In genomic region chr2:121768143-121768755, GRCh38 we compare ENCODE assay signal across 28 cellular contexts.
"Had no signal": no experiment of that assay in that cellular context is flagged by ENCODE, and none has a peak within 500 bp of the region (broad histone marks: within the 10 kb centered on the region; RNA-seq: fewer than 3 reads in every experiment).

No MANE protein-coding gene starts in this region.

- H3K4me3 Mint-ChIP-seq: activated naive CD4-positive, alpha-beta T cell treated with anti-CD3 and anti-CD28 coated beads for 36 hours; activated T-cell treated with anti-CD3 and anti-CD28 coated beads, Interleukin-2, amount 50 U/mL, for 24 hours; mesothelial cell of epicardium; naive thymus-derived CD8-positive, alpha-beta T cell; stimulated activated naive CD8-positive, alpha-beta T cell treated with anti-CD3 and anti-CD28 coated beads, Interleukin-15, Interleukin-2, amounts not matched to agents 100 ng/mL and 50 ng/mL, for 24 hours; T-cell had no signal

- H3K9me3 Mint-ChIP-seq: activated naive CD4-positive, alpha-beta T cell treated with anti-CD3 and anti-CD28 coated beads for 36 hours; activated T-cell treated with anti-CD3 and anti-CD28 coated beads, Interleukin-2, amount 50 U/mL, for 24 hours; activated T-helper 2 cell treated with anti-CD3 and anti-CD28 coated beads, Interferon-gamma antibody, Interleukin-2, Interleukin-4, amounts not matched to agents 10 μg/mL and 5 μg/mL and 100 μg/mL, durations not matched to agents 14 hours and 24 hours and 36 hours; mesothelial cell of epicardium; naive thymus-derived CD8-positive, alpha-beta T cell; stimulated activated naive CD8-positive, alpha-beta T cell treated with anti-CD3 and anti-CD28 coated beads, Interleukin-15, Interleukin-2, amounts not matched to agents 100 ng/mL and 50 ng/mL, for 24 hours; T-cell had no signal

- ATAC-seq: left ventricle myocardium superior; naive thymus-derived CD8-positive, alpha-beta T cell; T-cell had no signal

- H3K4me1 Mint-ChIP-seq: T-cell had no signal

- H3K4me3 ChIP-seq: adrenal gland, ascending aorta, esophagus muscularis mucosa, prostate gland, right atrium auricular region, tibial artery had no signal

- H3K27ac Mint-ChIP-seq: activated naive CD4-positive, alpha-beta T cell treated with anti-CD3 and anti-CD28 coated beads for 36 hours; activated T-cell treated with anti-CD3 and anti-CD28 coated beads, Interleukin-2, amount 50 U/mL, for 24 hours; activated T-helper 2 cell treated with anti-CD3 and anti-CD28 coated beads, Interferon-gamma antibody, Interleukin-2, Interleukin-4, amounts not matched to agents 10 μg/mL and 5 μg/mL and 100 μg/mL, durations not matched to agents 14 hours and 24 hours and 36 hours; mesothelial cell of epicardium; stimulated activated naive CD8-positive, alpha-beta T cell treated with anti-CD3 and anti-CD28 coated beads, Interleukin-15, Interleukin-2, amounts not matched to agents 100 ng/mL and 50 ng/mL, for 24 hours; T-cell had no signal

- H3K27me3 ChIP-seq: adrenal gland, ascending aorta, brain microvascular endothelial cell, esophagus muscularis mucosa, right atrium auricular region, tibial artery had no signal

- H3K4me1 ChIP-seq: adrenal gland, ascending aorta, esophagus muscularis mucosa, prostate gland, right atrium auricular region, tibial artery had no signal

- FAIRE-seq: frontal cortex, TTC549 had no signal

- DNase-seq: activated CD4-positive, alpha-beta T cell treated with anti-CD3 and anti-CD28 coated beads, Interleukin-2, amount 50 U/mL, for 4 hours; activated CD8-positive, alpha-beta memory T cell treated with anti-CD3 and anti-CD28 coated beads for 24 hours; activated CD8-positive, alpha-beta memory T cell treated with anti-CD3 and anti-CD28 coated beads, Interleukin-2, amount 50 U/mL, for 4 hours; activated naive CD4-positive, alpha-beta T cell treated with anti-CD3 and anti-CD28 coated beads for 36 hours; activated T-cell treated with anti-CD3 and anti-CD28 coated beads, Interleukin-2, amount 50 U/mL, for 24 hours; adrenal gland; brain microvascular endothelial cell; caudate nucleus; dermis blood vessel endothelial cell; effector memory CD4-positive, alpha-beta T cell; hypothalamus; left ventricle myocardium superior; mammary epithelial cell; naive thymus-derived CD8-positive, alpha-beta T cell; stimulated activated CD4-positive, alpha-beta T cell treated with anti-CD3 and anti-CD28 coated beads, Interleukin-12 subunit alpha, Interleukin-12 subunit beta, amount 100 ng/mL, for 4 hours; stimulated activated CD4-positive, alpha-beta T cell treated with anti-CD3 and anti-CD28 coated beads, Interleukin-4, amount 100 ng/mL, for 4 hours; substantia nigra; T-cell; tibial artery had no signal

- H3K9me3 ChIP-seq: adrenal gland, ascending aorta, esophagus muscularis mucosa, prostate gland, right atrium auricular region, tibial artery had no signal

- H3K27me3 Mint-ChIP-seq: activated T-cell treated with anti-CD3 and anti-CD28 coated beads, Interleukin-2, amount 50 U/mL, for 24 hours; naive thymus-derived CD8-positive, alpha-beta T cell; stimulated activated naive CD8-positive, alpha-beta T cell treated with anti-CD3 and anti-CD28 coated beads, Interleukin-15, Interleukin-2, amounts not matched to agents 100 ng/mL and 50 ng/mL, for 24 hours; T-cell had no signal
